In the genomic region with DNA sequence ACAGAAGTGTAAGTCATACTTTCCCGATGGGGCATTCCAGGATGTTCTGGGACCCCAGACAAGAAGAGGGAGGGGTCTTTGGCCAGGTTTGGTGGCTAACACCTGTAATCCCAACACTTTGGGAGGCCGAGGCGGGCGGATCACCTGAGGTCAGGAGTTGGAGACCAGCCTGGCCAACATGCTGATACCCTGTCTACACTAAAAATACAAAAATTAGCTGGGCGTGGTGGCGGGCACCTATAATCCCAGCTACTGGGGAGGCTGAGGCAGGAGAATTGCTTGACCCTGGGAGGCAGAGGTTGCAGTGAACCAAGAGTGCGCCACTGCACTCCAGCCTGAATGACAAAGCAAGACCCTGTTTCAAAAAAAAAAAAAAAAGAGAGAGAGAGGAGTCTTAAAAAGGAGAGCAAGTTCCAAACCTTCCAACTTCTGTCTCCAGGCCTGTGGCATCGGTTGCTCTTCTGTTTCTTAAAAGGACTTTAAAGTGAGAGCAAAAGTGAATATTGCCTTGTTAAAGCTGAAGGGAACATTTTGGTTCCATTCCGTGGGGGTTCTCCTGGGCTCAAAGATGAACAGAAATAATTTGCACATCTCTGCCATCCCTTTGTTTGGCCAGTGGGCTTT, we compare ENCODE assay signal across 8 cellular contexts.
A peak's percentile ranks its signal among the peaks of the same experiment; 100 is the strongest.
DNase-seq lines count a peak whose midpoint lies in the region; ATAC-seq and TF ChIP-seq lines count a peak whose summit lies in the region.
"Not testable (repeated sequence)": the region's sequence is repeated elsewhere in the genome, so short reads cannot be mapped to it uniquely, and the experiment has no call there.

No MANE protein-coding gene starts in this region.

- intact Hi-C loops in CD4-positive, alpha-beta T cell (cut with DNase I, micrococcal nuclease); naive thymus-derived CD4-positive, alpha-beta T cell (cut with micrococcal nuclease): not testable (repeated sequence)
- intact Hi-C loops in dendritic cell treated with granulocyte-macrophage colony-stimulating factor and Interleukin-4, amounts not matched to agents 40 ng/mL and 50 ng/mL, for 4 days (cut with micrococcal nuclease), result loop anchor here (5.0 kb wide), 1 partner anchor 45 kb away; no protein-coding TSS in a partner anchor

- not testable (repeated sequence) for H3K4me3 ChIP-seq in right atrium auricular region; naive thymus-derived CD4-positive, alpha-beta T cell (ENCODE audit: low read length)
- H3K4me3 ChIP-seq in skeletal muscle cell (ENCODE audit: low read depth, low read length) (peak overlapping the region; percentile 8), tibial nerve (peak overlapping the region in 2 of 4 donors; percentile 6 to 24)

- not testable (repeated sequence) for H3K4me3 Mint-ChIP-seq in CD4-positive, alpha-beta T cell; dendritic cell treated with granulocyte-macrophage colony-stimulating factor and Interleukin-4, amounts not matched to agents 40 ng/mL and 50 ng/mL, for 4 days
- H3K4me3 Mint-ChIP-seq in T-helper 1 cell treated with Interleukin-12 subunit alpha and Interleukin-12 subunit beta and Interleukin-4 antibody, amounts not matched to agents 30 μg/mL and 1 μg/mL, for 36 hours, result peak overlapping the region; percentile 58
- peak overlapping the region; percentile 37 for H3K4me3 Mint-ChIP-seq in activated naive CD8-positive, alpha-beta T cell treated with anti-CD3 and anti-CD28 coated beads, Interleukin-2, amount 10 ng/mL, durations not matched to agents 7 days and 5 days
- peak overlapping the region in 2 of 10 donors; percentile 57 to 67 for H3K4me3 Mint-ChIP-seq in naive thymus-derived CD4-positive, alpha-beta T cell

- peaks cover 0 to 64% of the 10 kb centered on the region in 2 donors for H3K4me1 ChIP-seq in right atrium auricular region
- not testable (repeated sequence) for H3K4me1 ChIP-seq in naive thymus-derived CD4-positive, alpha-beta T cell (ENCODE audit: control insufficient read depth in 2 of 2, insufficient read depth in 2 of 2, low read length in 2 of 2)
- peaks cover 0 to 50% (median 13%) of the 10 kb centered on the region in 4 donors for H3K4me1 ChIP-seq in tibial nerve

- peaks cover 48% of the 10 kb centered on the region for H3K36me3 Mint-ChIP-seq in CD4-positive, alpha-beta T cell (ENCODE audit: low read depth)
- H3K36me3 Mint-ChIP-seq in T-helper 1 cell treated with Interleukin-12 subunit alpha and Interleukin-12 subunit beta and Interleukin-4 antibody, amounts not matched to agents 30 μg/mL and 1 μg/mL, for 36 hours (ENCODE audit: low read depth); activated naive CD8-positive, alpha-beta T cell treated with anti-CD3 and anti-CD28 coated beads, Interleukin-2, amount 10 ng/mL, durations not matched to agents 7 days and 5 days: not testable (repeated sequence)
- H3K36me3 Mint-ChIP-seq in dendritic cell treated with granulocyte-macrophage colony-stimulating factor and Interleukin-4, amounts not matched to agents 40 ng/mL and 50 ng/mL, for 4 days (ENCODE audit: low read depth), result peaks cover 51% of the 10 kb centered on the region
- peaks cover 0 to 40% (median 7%) of the 10 kb centered on the region in 5 donors for H3K36me3 Mint-ChIP-seq in naive thymus-derived CD4-positive, alpha-beta T cell

- peak overlapping the region; percentile 12 for H3K27ac Mint-ChIP-seq in CD4-positive, alpha-beta T cell
- H3K27ac Mint-ChIP-seq in T-helper 1 cell treated with Interleukin-12 subunit alpha and Interleukin-12 subunit beta and Interleukin-4 antibody, amounts not matched to agents 30 μg/mL and 1 μg/mL, for 36 hours, result peak overlapping the region; percentile 78
- H3K27ac Mint-ChIP-seq in activated naive CD8-positive, alpha-beta T cell treated with anti-CD3 and anti-CD28 coated beads, Interleukin-2, amount 10 ng/mL, durations not matched to agents 7 days and 5 days, result peak overlapping the region; percentile 74
- H3K27ac Mint-ChIP-seq in dendritic cell treated with granulocyte-macrophage colony-stimulating factor and Interleukin-4, amounts not matched to agents 40 ng/mL and 50 ng/mL, for 4 days, result peak overlapping the region; percentile 13
- H3K27ac Mint-ChIP-seq in naive thymus-derived CD4-positive, alpha-beta T cell, result peak overlapping the region in 4 of 9 donors; percentile 45 to 84 (median 77)

- H3K27me3 ChIP-seq in CD4-positive, alpha-beta T cell (ENCODE audit: control insufficient read depth, insufficient read depth, low read length); right atrium auricular region; naive thymus-derived CD4-positive, alpha-beta T cell (ENCODE audit: control insufficient read depth in 2 of 2, insufficient read depth in 2 of 2, low read length in 2 of 2); tibial nerve: not testable (repeated sequence)

- 68 to 75% methylated on average over 9 of the region's 9 CpGs for WGBS in tibial nerve, 2 donors

- TF ChIP-seq EP300 in tibial nerve (IDR thresholded peaks at IDR 0.05), result not testable (repeated sequence)

- not testable (repeated sequence) for H3K27ac ChIP-seq in CD4-positive, alpha-beta T cell (ENCODE audit: low read depth, low read length); naive thymus-derived CD4-positive, alpha-beta T cell (ENCODE audit: low read depth, low read length)
- H3K27ac ChIP-seq in right atrium auricular region, result peak overlapping the region; percentile 85
- peak overlapping the region; percentile 44 to 90 (median 84) for H3K27ac ChIP-seq in tibial nerve

- not testable (repeated sequence) for H3K4me1 Mint-ChIP-seq in CD4-positive, alpha-beta T cell (ENCODE audit: low read depth); T-helper 1 cell treated with Interleukin-12 subunit alpha and Interleukin-12 subunit beta and Interleukin-4 antibody, amounts not matched to agents 30 μg/mL and 1 μg/mL, for 36 hours (ENCODE audit: low read depth); naive thymus-derived CD4-positive, alpha-beta T cell
- H3K4me1 Mint-ChIP-seq in activated naive CD8-positive, alpha-beta T cell treated with anti-CD3 and anti-CD28 coated beads, Interleukin-2, amount 10 ng/mL, durations not matched to agents 7 days and 5 days, result peaks cover 10% of the 10 kb centered on the region
- H3K4me1 Mint-ChIP-seq in dendritic cell treated with granulocyte-macrophage colony-stimulating factor and Interleukin-4, amounts not matched to agents 40 ng/mL and 50 ng/mL, for 4 days (ENCODE audit: low read depth), result peaks cover 10% of the 10 kb centered on the region

- not testable (repeated sequence) for H3K36me3 ChIP-seq in right atrium auricular region
- H3K36me3 ChIP-seq in naive thymus-derived CD4-positive, alpha-beta T cell (ENCODE audit: control insufficient read depth in 2 of 3, insufficient read depth in 3 of 3, low read length in 3 of 3), result peaks cover 0 to 53% (median 0%) of the 10 kb centered on the region in 3 experiments
- peaks cover 0 to 24% (median 0%) of the 10 kb centered on the region in 3 donors for H3K36me3 ChIP-seq in tibial nerve

- POLR2A ChIA-PET in CD4-positive, alpha-beta T cell (lab: Charles Lee), result interaction anchor here (0.6 kb wide), 1 partner anchor 980 kb away, joined by 3 read pairs; no protein-coding TSS in a partner anchor
- POLR2A ChIA-PET in activated naive CD8-positive, alpha-beta T cell treated with anti-CD3 and anti-CD28 coated beads, Interleukin-2, amount 10 ng/mL, durations not matched to agents 7 days and 5 days (lab: Charles Lee), result interaction anchor here (0.7 to 1.4 kb wide), 2 partner anchors 34 to 126 kb away, joined by 4 read pairs; a partner anchor contains a TSS
- POLR2A ChIA-PET in naive thymus-derived CD4-positive, alpha-beta T cell (lab: Charles Lee), result not testable (repeated sequence)

- not testable (repeated sequence) for H3K27me3 Mint-ChIP-seq in CD4-positive, alpha-beta T cell; T-helper 1 cell treated with Interleukin-12 subunit alpha and Interleukin-12 subunit beta and Interleukin-4 antibody, amounts not matched to agents 30 μg/mL and 1 μg/mL, for 36 hours (ENCODE audit: low read depth); activated naive CD8-positive, alpha-beta T cell treated with anti-CD3 and anti-CD28 coated beads, Interleukin-2, amount 10 ng/mL, durations not matched to agents 7 days and 5 days; dendritic cell treated with granulocyte-macrophage colony-stimulating factor and Interleukin-4, amounts not matched to agents 40 ng/mL and 50 ng/mL, for 4 days; naive thymus-derived CD4-positive, alpha-beta T cell

- not testable (repeated sequence) for ATAC-seq in CD4-positive, alpha-beta T cell (ENCODE audit: poor library complexity)
- ATAC-seq in activated naive CD8-positive, alpha-beta T cell treated with anti-CD3 and anti-CD28 coated beads, Interleukin-2, amount 10 ng/mL, durations not matched to agents 7 days and 5 days (ENCODE audit: low read depth), result peak; percentile 45
- peak; percentile 32 for ATAC-seq in naive thymus-derived CD4-positive, alpha-beta T cell

- CTCF ChIA-PET in CD4-positive, alpha-beta T cell (lab: Charles Lee); naive thymus-derived CD4-positive, alpha-beta T cell (lab: Charles Lee): not testable (repeated sequence)

- not testable (repeated sequence) for TF ChIP-seq CTCF in CD4-positive, alpha-beta T cell (IDR thresholded peaks at IDR 0.05); right atrium auricular region (IDR thresholded peaks at IDR 0.05); tibial nerve (IDR thresholded peaks at IDR 0.05)

- TF ChIP-seq POLR2A in tibial nerve (IDR thresholded peaks at IDR 0.05), result not testable (repeated sequence)

- not testable (repeated sequence) for DNase-seq in CD4-positive, alpha-beta T cell; activated naive CD8-positive, alpha-beta T cell treated with anti-CD3 and anti-CD28 coated beads, Interleukin-2, amount 10 ng/mL, durations not matched to agents 7 days and 5 days; right atrium auricular region (ENCODE audit: low spot score); naive thymus-derived CD4-positive, alpha-beta T cell; skeletal muscle cell (ENCODE audit: low read depth); tibial nerve (ENCODE audit: low spot score in 2 of 2)

- not testable (repeated sequence) for H3K9me3 Mint-ChIP-seq in CD4-positive, alpha-beta T cell; T-helper 1 cell treated with Interleukin-12 subunit alpha and Interleukin-12 subunit beta and Interleukin-4 antibody, amounts not matched to agents 30 μg/mL and 1 μg/mL, for 36 hours; activated naive CD8-positive, alpha-beta T cell treated with anti-CD3 and anti-CD28 coated beads, Interleukin-2, amount 10 ng/mL, durations not matched to agents 7 days and 5 days; dendritic cell treated with granulocyte-macrophage colony-stimulating factor and Interleukin-4, amounts not matched to agents 40 ng/mL and 50 ng/mL, for 4 days; naive thymus-derived CD4-positive, alpha-beta T cell

- not testable (repeated sequence) for H3K9me3 ChIP-seq in CD4-positive, alpha-beta T cell (ENCODE audit: control insufficient read depth, low read length); right atrium auricular region; naive thymus-derived CD4-positive, alpha-beta T cell (ENCODE audit: control insufficient read depth in 2 of 3, low read length in 3 of 3); tibial nerve
